In genomic region chr13:90305796-90306195, GRCh38 we compare ENCODE assay signal across 25 cellular contexts.
"Had no signal": no experiment of that assay in that cellular context is flagged by ENCODE, and none has a peak within 500 bp of the region (broad histone marks: within the 10 kb centered on the region; RNA-seq: fewer than 3 reads in every experiment).

No MANE protein-coding gene starts in this region.

- DNase-seq: natural killer cell; occipital lobe; ovary; posterior cingulate gyrus; psoas muscle; right cardiac atrium; spleen; stimulated activated CD4-positive, alpha-beta T cell treated with anti-CD3 and anti-CD28 coated beads, Interleukin-12 subunit alpha, Interleukin-12 subunit beta, amount 100 ng/mL, for 4 hours; stimulated activated CD4-positive, alpha-beta T cell treated with anti-CD3 and anti-CD28 coated beads, Interleukin-1b, Interleukin-23, amount 100 ng/mL, for 48 hours; stimulated activated CD4-positive, alpha-beta T cell treated with anti-CD3 and anti-CD28 coated beads, Interleukin-4, amount 100 ng/mL, for 1 hour; stimulated activated CD4-positive, alpha-beta T cell treated with anti-CD3 and anti-CD28 coated beads, Interleukin-4, amount 100 ng/mL, for 4 hours; stimulated activated CD8-positive, alpha-beta memory T cell treated with anti-CD3 and anti-CD28 coated beads, Interleukin-4, amount 100 ng/mL, for 48 hours; stimulated activated naive CD4-positive, alpha-beta T cell; stimulated activated naive CD8-positive, alpha-beta T cell treated with anti-CD3 and anti-CD28 coated beads, Interleukin-15, amount 100 ng/mL, for 72 hours; stimulated activated naive CD8-positive, alpha-beta T cell treated with anti-CD3 and anti-CD28 coated beads, Interleukin-15, Interleukin-2, amounts not matched to agents 100 U/mL and 50 U/mL, for 24 hours; substantia nigra; testis; tibial artery; transverse colon; upper lobe of right lung; uterus had no signal

- H3K27ac ChIP-seq: neural progenitor cell, ovary, parathyroid adenoma, psoas muscle, skin epidermis, spleen, suprapubic skin, testis, tibial artery, transverse colon, upper lobe of right lung, uterus had no signal
